Comparison of ENCODE assay signal across 1 cellular context in genomic region chr18:12656671-12657047, GRCh38.
TF ChIP-seq lines count a peak whose summit lies in the region.

No MANE protein-coding gene starts in this region.

TF ChIP-seq in K562, 482 proteins besides CTCF, POLR2A, EP300 and RAD21 (continued from another document):
- TF ChIP-seq CHD1 (IDR thresholded peaks at IDR 0.05; ENCODE audit: low read length) (no peak), DACH1 (IDR thresholded peaks at IDR 0.05; ENCODE audit: partially characterized antibody) (no peak), ZNF146 (CRISPR knock-in tag; IDR thresholded peaks at IDR 0.05; ENCODE audit: unreplicated experiment) (no peak), RBFOX2 (IDR thresholded peaks at IDR 0.05; ENCODE audit: low read depth, low read length) (no peak), CREM (IDR thresholded peaks at IDR 0.05; ENCODE audit: low read depth) (0 out of 2 replicates have a peak, but pooled peaks have one; percentile 10), ZNF655 (CRISPR knock-in tag; IDR thresholded peaks at IDR 0.05) (no peak), ETS2 (tag; IDR thresholded peaks at IDR 0.05; ENCODE audit: borderline replicate concordance, poor library complexity, severe bottlenecking) (no peak), MEIS2 (IDR thresholded peaks at IDR 0.05; ENCODE audit: partially characterized antibody) (peak; percentile 28), SMARCA4 (IDR thresholded peaks at IDR 0.05) (0 out of 2 replicates have a peak, but pooled peaks have one; percentile 45), GABPB1 (CRISPR knock-in tag; IDR thresholded peaks at IDR 0.05) (no peak), SMARCC2 (IDR thresholded peaks at IDR 0.05; ENCODE audit: low read depth) (no peak), ATF1 (CRISPR knock-in tag; IDR thresholded peaks at IDR 0.05) (no peak), ATF1 (tag; IDR thresholded peaks at IDR 0.05) (peak; percentile 47; the same call in 1 of the 2 replicates), NCOA6 (IDR thresholded peaks at IDR 0.05) (no peak), NR4A1 (CRISPR knock-in tag; IDR thresholded peaks at IDR 0.05) (no peak), NR4A1 (tag; IDR thresholded peaks at IDR 0.05) (no peak), AFF1 (IDR thresholded peaks at IDR 0.05; ENCODE audit: low read depth in 1 of 2, partially characterized antibody in 2 of 2) (no peak), CCNT2 (IDR thresholded peaks at IDR 0.05; ENCODE audit: borderline replicate concordance, extremely low read depth, insufficient read length, low read depth, low read length) (no peak), BHLHE40 (IDR thresholded peaks at IDR 0.05; ENCODE audit: low read length) (no peak), MGA (IDR thresholded peaks at IDR 0.05) (no peak), SLC30A9 (CRISPR knock-in tag; IDR thresholded peaks at IDR 0.05) (no peak), ZBTB5 (IDR thresholded peaks at IDR 0.05) (no peak), SMAD1 (IDR thresholded peaks at IDR 0.05; ENCODE audit: low read depth, low read length, partially characterized antibody) (no peak), ZBTB9 (CRISPR knock-in tag; IDR thresholded peaks at IDR 0.05) (no peak), RBM22 (IDR thresholded peaks at IDR 0.05; ENCODE audit: low read depth, low read length, poor library complexity, severe bottlenecking) (no peak), PML (IDR thresholded peaks at IDR 0.05; ENCODE audit: low read length) (no peak)
